In the genomic region with DNA sequence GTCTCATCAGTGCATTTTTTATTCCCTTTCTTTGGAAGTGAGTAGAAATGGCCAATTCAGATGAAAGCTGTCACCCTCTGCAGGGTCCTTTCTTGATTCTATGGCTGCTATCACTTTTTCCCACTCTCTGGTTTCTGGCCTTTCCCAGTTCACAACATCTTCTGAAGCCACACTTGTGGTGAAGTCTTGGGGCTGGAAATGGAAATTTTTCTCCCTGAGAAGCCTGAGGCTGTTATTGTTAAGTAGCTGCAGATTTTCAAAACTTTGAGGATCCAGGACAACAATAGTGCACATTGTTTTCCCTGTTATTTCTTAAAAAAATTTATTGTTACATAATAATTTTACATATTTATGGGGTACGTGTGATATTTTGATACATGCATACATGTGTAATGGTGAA, we compare ENCODE assay signal across 25 cellular contexts.
"Had no signal": no experiment of that assay in that cellular context is flagged by ENCODE, and none has a peak within 500 bp of the region (broad histone marks: within the 10 kb centered on the region; RNA-seq: fewer than 3 reads in every experiment).

No MANE protein-coding gene starts in this region.

- DNase-seq: islet precursor cell; left ventricle myocardium inferior; naive B cell; natural killer cell; nephron progenitor cell; occipital lobe; ovary; right lobe of liver; stimulated activated CD4-positive, alpha-beta T cell treated with anti-CD3 and anti-CD28 coated beads, Interleukin-12 subunit alpha, Interleukin-12 subunit beta, amount 100 ng/mL, for 4 hours; stimulated activated CD4-positive, alpha-beta T cell treated with anti-CD3 and anti-CD28 coated beads, Interleukin-15, amount 100 ng/mL, for 24 hours; stimulated activated CD4-positive, alpha-beta T cell treated with anti-CD3 and anti-CD28 coated beads, Interleukin-2, amount 100 ng/mL, for 24 hours; stimulated activated CD4-positive, alpha-beta T cell treated with anti-CD3 and anti-CD28 coated beads, Interleukin-4, amount 100 ng/mL, for 1 hour; stimulated activated naive B cell treated with anti-CD40 and anti-IgM and Interleukin-4, amounts not matched to agents 10 μg/mL and 1 μg/mL and 100 μg/mL, for 72 hours; stimulated activated naive CD8-positive, alpha-beta T cell treated with anti-CD3 and anti-CD28 coated beads, Interleukin-15, Interleukin-2, amounts not matched to agents 100 U/mL and 50 U/mL, for 24 hours; stomach; testis; thyroid gland; trophoblast cell; upper lobe of right lung had no signal

- H3K27me3 ChIP-seq: hepatocyte, neural progenitor cell, ovary, right atrium auricular region, right lobe of liver, stomach, testis, thyroid gland, upper lobe of right lung had no signal

- H3K4me3 ChIP-seq: hepatocyte, left ventricle myocardium inferior, lung, neural progenitor cell, ovary, right atrium auricular region, right lobe of liver, skin epidermis, stomach, testis, thyroid gland, upper lobe of right lung had no signal

- H3K9ac ChIP-seq: neural progenitor cell had no signal

- H3K9me3 ChIP-seq: left ventricle myocardium inferior, neutrophil, ovary, right atrium auricular region, right lobe of liver, stomach, testis, thyroid gland, upper lobe of right lung had no signal

- H2AFZ ChIP-seq: hepatocyte, neural progenitor cell had no signal

- H3K36me3 ChIP-seq: left ventricle myocardium inferior, neural progenitor cell, neutrophil, ovary, right atrium auricular region, right lobe of liver, stomach, thyroid gland, upper lobe of right lung had no signal

- H3K4me2 ChIP-seq: hepatocyte, neural progenitor cell had no signal

- H3K27ac ChIP-seq: hepatocyte, left ventricle myocardium inferior, neural progenitor cell, neutrophil, ovary, right atrium auricular region, right lobe of liver, skin epidermis, stomach, testis, thyroid gland, upper lobe of right lung had no signal

- H3K4me1 ChIP-seq: right lobe of liver, thyroid gland had no signal

- ATAC-seq: natural killer cell; right lobe of liver; stimulated activated naive B cell treated with anti-CD40 and anti-IgM and Interleukin-4, amounts not matched to agents 10 μg/mL and 1 μg/mL and 100 μg/mL, for 72 hours; stimulated activated naive CD8-positive, alpha-beta T cell treated with anti-CD3 and anti-CD28 coated beads, Interleukin-15, Interleukin-2, amounts not matched to agents 100 U/mL and 50 U/mL, for 24 hours; upper lobe of right lung had no signal

- H3K79me2 ChIP-seq: hepatocyte had no signal
